In the genomic region with DNA sequence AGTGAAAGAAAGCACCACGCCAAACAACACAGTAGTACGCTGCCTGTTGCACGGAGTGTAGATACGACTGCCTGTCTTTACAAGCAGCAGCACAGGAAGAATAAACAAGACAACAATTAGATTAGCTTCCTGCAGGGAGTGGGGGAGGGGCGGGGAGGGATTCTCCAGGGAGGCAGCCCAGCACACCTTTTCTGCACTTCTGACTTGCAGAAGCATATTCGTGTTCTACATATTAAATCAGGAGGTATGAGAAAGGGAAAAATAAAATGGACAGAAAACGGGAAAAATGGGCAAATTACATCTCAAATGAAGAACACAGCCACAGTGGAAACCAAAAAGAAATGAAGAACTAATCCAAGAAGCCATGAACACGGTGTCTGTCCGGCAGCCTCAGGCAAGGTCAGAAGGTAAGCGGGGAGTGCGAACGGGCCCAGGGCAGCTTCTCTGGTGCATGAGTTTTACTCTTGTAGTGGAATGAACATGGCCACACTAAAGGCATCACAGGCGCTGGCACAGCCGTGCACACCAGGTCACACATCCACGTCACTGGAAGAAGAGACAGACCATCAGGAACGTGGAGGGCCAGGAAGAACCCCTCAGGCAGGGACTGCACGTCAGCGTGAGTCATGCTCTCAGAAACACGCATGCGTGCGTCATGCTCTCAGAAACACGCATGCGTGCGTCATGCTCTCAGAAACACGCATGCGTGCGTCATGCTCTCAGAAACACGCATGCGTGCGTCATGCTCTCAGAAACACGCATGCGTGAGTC, we compare ENCODE assay signal across 2 cellular contexts.
TF ChIP-seq lines count a peak whose summit lies in the region.

No MANE protein-coding gene starts in this region.

TF ChIP-seq in HCT116, 20 proteins besides CTCF, POLR2A, EP300 and RAD21:
- TF ChIP-seq YY1 (IDR thresholded peaks at IDR 0.05; ENCODE audit: extremely low read depth, insufficient replicate concordance, low read depth, low read length) (peak; percentile 52), EGR1 (IDR thresholded peaks at IDR 0.05; ENCODE audit: low read depth) (no peak), CBX3 (IDR thresholded peaks at IDR 0.05; ENCODE audit: low read depth) (no peak), TCF7L2 (IDR thresholded peaks at IDR 0.05; ENCODE audit: borderline replicate concordance, extremely low read depth, insufficient read depth, insufficient read length) (no peak), EZH2phosphoT487 (IDR thresholded peaks at IDR 0.05; ENCODE audit: borderline replicate concordance) (no peak), EZH2 (IDR thresholded peaks at IDR 0.05) (no peak), SP1 (IDR thresholded peaks at IDR 0.05; ENCODE audit: low read depth) (no peak), POLR2AphosphoS5 (IDR thresholded peaks at IDR 0.05; ENCODE audit: low read depth, low read length) (peak; percentile 87), ZFX (IDR thresholded peaks at IDR 0.05) (no peak)
- TF ChIP-seq, protein P1, sequence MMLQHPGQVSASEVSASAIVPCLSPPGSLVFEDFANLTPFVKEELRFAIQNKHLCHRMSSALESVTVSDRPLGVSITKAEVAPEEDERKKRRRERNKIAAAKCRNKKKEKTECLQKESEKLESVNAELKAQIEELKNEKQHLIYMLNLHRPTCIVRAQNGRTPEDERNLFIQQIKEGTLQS (IDR thresholded peaks at IDR 0.05): no peak
- TF ChIP-seq, protein P2, sequence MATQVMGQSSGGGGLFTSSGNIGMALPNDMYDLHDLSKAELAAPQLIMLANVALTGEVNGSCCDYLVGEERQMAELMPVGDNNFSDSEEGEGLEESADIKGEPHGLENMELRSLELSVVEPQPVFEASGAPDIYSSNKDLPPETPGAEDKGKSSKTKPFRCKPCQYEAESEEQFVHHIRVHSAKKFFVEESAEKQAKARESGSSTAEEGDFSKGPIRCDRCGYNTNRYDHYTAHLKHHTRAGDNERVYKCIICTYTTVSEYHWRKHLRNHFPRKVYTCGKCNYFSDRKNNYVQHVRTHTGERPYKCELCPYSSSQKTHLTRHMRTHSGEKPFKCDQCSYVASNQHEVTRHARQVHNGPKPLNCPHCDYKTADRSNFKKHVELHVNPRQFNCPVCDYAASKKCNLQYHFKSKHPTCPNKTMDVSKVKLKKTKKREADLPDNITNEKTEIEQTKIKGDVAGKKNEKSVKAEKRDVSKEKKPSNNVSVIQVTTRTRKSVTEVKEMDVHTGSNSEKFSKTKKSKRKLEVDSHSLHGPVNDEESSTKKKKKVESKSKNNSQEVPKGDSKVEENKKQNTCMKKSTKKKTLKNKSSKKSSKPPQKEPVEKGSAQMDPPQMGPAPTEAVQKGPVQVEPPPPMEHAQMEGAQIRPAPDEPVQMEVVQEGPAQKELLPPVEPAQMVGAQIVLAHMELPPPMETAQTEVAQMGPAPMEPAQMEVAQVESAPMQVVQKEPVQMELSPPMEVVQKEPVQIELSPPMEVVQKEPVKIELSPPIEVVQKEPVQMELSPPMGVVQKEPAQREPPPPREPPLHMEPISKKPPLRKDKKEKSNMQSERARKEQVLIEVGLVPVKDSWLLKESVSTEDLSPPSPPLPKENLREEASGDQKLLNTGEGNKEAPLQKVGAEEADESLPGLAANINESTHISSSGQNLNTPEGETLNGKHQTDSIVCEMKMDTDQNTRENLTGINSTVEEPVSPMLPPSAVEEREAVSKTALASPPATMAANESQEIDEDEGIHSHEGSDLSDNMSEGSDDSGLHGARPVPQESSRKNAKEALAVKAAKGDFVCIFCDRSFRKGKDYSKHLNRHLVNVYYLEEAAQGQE (IDR thresholded peaks at IDR 0.05; ENCODE audit: low read depth): no peak

TF ChIP-seq in HepG2, 621 proteins besides CTCF, POLR2A, EP300 and RAD21:
- TF ChIP-seq NFKB2 (CRISPR knock-in tag; IDR thresholded peaks at IDR 0.05; ENCODE audit: borderline replicate concordance) (no peak), NRL (CRISPR knock-in tag; IDR thresholded peaks at IDR 0.05; ENCODE audit: borderline replicate concordance) (no peak)
TF ChIP-seq in HepG2: peak in this region for 0.
